In the genomic region with DNA sequence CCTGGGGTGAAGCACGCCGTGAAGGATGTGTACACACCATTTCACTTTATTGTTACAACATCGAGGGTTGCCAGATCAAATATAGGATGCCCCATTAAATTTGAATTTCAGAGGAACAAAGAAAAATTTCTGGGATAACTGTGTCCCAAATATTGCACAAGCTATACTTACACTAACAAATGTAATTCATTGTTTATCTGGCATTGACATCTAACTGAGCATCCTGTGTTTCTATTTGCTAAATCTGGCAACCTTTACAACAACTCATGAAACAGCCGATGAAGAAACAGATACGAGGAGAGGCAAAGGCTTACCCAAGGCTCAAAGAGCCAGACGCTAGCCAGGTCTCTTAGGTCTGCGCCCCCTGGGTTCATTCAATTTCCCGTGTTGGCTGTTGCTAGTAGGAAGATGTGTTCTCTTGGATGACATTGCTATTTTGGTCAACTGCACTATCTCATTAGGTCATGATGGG, we compare ENCODE assay signal across 1 cellular context.
TF ChIP-seq lines count a peak whose summit lies in the region.

No MANE protein-coding gene starts in this region.

TF ChIP-seq in A549, 52 proteins besides CTCF, POLR2A, EP300 and RAD21 (continued from another document):
- TF ChIP-seq, protein P1, sequence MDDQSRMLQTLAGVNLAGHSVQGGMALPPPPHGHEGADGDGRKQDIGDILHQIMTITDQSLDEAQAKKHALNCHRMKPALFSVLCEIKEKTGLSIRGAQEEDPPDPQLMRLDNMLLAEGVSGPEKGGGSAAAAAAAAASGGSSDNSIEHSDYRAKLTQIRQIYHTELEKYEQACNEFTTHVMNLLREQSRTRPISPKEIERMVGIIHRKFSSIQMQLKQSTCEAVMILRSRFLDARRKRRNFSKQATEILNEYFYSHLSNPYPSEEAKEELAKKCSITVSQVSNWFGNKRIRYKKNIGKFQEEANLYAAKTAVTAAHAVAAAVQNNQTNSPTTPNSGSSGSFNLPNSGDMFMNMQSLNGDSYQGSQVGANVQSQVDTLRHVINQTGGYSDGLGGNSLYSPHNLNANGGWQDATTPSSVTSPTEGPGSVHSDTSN (IDR thresholded peaks at IDR 0.05), result no peak
- TF ChIP-seq ZFP36 (IDR thresholded peaks at IDR 0.05; ENCODE audit: borderline replicate concordance, partially characterized antibody) (peak; percentile 28), RCOR1 (IDR thresholded peaks at IDR 0.05; ENCODE audit: low read depth, low read length) (no peak), GATA3 (IDR thresholded peaks at IDR 0.05; ENCODE audit: borderline replicate concordance) (peak; percentile 92), MAFK (IDR thresholded peaks at IDR 0.05; ENCODE audit: partially characterized antibody) (peak; percentile 50), NR3C1 (IDR thresholded peaks at IDR 0.05) (no peak), JUNB (IDR thresholded peaks at IDR 0.05) (peak; percentile 86), HOXB5 (CRISPR knock-in tag; IDR thresholded peaks at IDR 0.05) (peak; percentile 34; the same call in 1 of the 2 replicates), FOSL2 (IDR thresholded peaks at IDR 0.05) (peak; percentile 50), FOSL2 (CRISPR knock-in tag; IDR thresholded peaks at IDR 0.05) (peak; percentile 57; the same call in 1 of the 2 replicates), SREBF2 (IDR thresholded peaks at IDR 0.05) (no peak)
- TF ChIP-seq, protein P2, sequence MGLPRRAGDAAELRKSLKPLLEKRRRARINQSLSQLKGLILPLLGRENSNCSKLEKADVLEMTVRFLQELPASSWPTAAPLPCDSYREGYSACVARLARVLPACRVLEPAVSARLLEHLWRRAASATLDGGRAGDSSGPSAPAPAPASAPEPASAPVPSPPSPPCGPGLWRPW (IDR thresholded peaks at IDR 0.05), result peak; percentile 92
- TF ChIP-seq, protein P3, sequence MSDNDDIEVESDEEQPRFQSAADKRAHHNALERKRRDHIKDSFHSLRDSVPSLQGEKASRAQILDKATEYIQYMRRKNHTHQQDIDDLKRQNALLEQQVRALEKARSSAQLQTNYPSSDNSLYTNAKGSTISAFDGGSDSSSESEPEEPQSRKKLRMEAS (IDR thresholded peaks at IDR 0.05), result peak; percentile 18; the same call in 1 of the 2 replicates
TF ChIP-seq in A549: peak in this region for 12.
